Comparison of ENCODE assay signal across 1 cellular context in genomic region chr9:84070590-84070989, GRCh38.
A peak's percentile ranks its signal among the peaks of the same experiment; 100 is the strongest.
TF ChIP-seq lines count a peak whose summit lies in the region.

No MANE protein-coding gene starts in this region.

TF ChIP-seq in K562, 482 proteins besides CTCF, POLR2A, EP300 and RAD21 (continued from another document):
- TF ChIP-seq MGA (IDR thresholded peaks at IDR 0.05) = peak; percentile 79
- peak in 1 of 2 experiments; percentile 46 for TF ChIP-seq E2F6 (IDR thresholded peaks at IDR 0.05; ENCODE audit: borderline replicate concordance in 1 of 2, extremely low read depth in 1 of 2, insufficient read depth in 1 of 2, insufficient read length in 1 of 2, low read depth in 1 of 2, low read length in 1 of 2, poor library complexity in 1 of 2, severe bottlenecking in 1 of 2)
- TF ChIP-seq ZNF133 (CRISPR knock-in tag; IDR thresholded peaks at IDR 0.05) = no peak
- no peak for TF ChIP-seq KDM4B (IDR thresholded peaks at IDR 0.05; ENCODE audit: borderline replicate concordance in 2 of 2, low read depth in 1 of 2)
- TF ChIP-seq ZNF224 (CRISPR knock-in tag; IDR thresholded peaks at IDR 0.05) = no peak
- no peak for TF ChIP-seq CREBBP (IDR thresholded peaks at IDR 0.05; ENCODE audit: low read depth, low read length)
- no peak for TF ChIP-seq FOXK1 (CRISPR knock-in tag; IDR thresholded peaks at IDR 0.05; ENCODE audit: borderline replicate concordance)
- peak; percentile 89 for TF ChIP-seq CHD2 (IDR thresholded peaks at IDR 0.05; ENCODE audit: low read depth, low read length)
- TF ChIP-seq L3MBTL2 (IDR thresholded peaks at IDR 0.05) = peak; percentile 79
- TF ChIP-seq RBM25 (IDR thresholded peaks at IDR 0.05; ENCODE audit: low read depth, low read length, severe bottlenecking) = peak; percentile 29
- TF ChIP-seq RNF2 (IDR thresholded peaks at IDR 0.05) = no peak
